Comparison of ENCODE assay signal across 8 cellular contexts in the genomic region with DNA sequence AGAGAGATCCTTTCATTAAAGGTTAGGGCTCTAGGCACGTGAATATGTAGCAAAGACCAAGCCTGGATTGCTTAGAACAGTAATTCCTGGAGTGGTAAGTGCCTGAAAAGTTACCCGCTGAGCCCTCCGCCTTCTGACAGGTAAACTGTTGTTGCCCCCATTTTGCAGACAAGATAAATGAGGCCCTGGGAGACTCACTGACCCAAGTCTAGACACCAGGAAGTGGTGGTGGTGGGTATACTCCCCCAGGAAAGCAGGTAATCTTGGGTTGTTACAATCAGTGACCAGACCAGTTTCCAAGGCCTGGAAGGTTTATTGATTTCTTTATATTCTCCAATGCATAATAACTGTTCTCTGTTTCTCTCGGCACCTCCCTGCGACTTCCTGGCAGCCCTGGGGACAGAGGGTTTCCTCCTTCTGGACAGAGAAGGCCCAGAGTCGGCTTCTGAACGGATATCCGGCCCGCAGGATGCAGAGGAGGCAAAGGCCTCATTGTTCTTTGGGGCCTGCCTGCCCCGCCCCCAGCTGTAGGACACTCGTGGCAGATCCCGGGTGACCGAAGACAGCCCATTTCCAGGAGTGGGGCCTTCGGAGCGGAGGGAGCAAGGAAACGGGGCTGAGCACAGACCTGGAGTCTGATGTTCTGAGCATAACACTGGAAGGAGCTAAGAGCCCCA. TPM values are rescaled to one million over a fixed set of nuclear protein-coding genes. Genes with fewer than 3 reads are reported as not detected.
DNase-seq lines count a peak whose midpoint lies in the region; ATAC-seq and TF ChIP-seq lines count a peak whose summit lies in the region.

No MANE protein-coding gene starts in this region.

- H3K9me3 ChIP-seq in AG04450 (ENCODE audit: control insufficient read depth, insufficient read depth, low read length) (no peaks in the 10 kb centered on the region; the same call in 1 of the 2 replicates), HUES64 (ENCODE audit: insufficient read depth, low read depth, low read length) (no peaks in the 10 kb centered on the region)
- no peaks in the 10 kb centered on the region for H3K9me3 ChIP-seq in effector memory CD4-positive, alpha-beta T cell (ENCODE audit: control insufficient read depth, low read length)

- POLR2A ChIA-PET in AG04450 (lab: Yijun Ruan, JAX), result interaction anchor here (0.5 to 1.4 kb wide), 7 partner anchors 12 to 288 kb away, joined by 3 to 9 read pairs (median 3); no protein-coding TSS in a partner anchor
- POLR2A ChIA-PET in activated CD4-positive, alpha-beta T cell treated with anti-CD3 and anti-CD28 coated beads for 36 hours (lab: Charles Lee), result interaction anchor here (0.6 to 1.3 kb wide), 4 partner anchors 8 to 166 kb away, joined by 3 to 7 read pairs (median 3); no protein-coding TSS in a partner anchor

- H3K36me3 Mint-ChIP-seq in activated CD4-positive, alpha-beta T cell treated with anti-CD3 and anti-CD28 coated beads for 36 hours (ENCODE audit: low read depth), result no peaks in the 10 kb centered on the region
- peaks cover 2% of the 10 kb centered on the region for H3K36me3 Mint-ChIP-seq in stimulated activated naive CD8-positive, alpha-beta T cell treated with anti-CD3 and anti-CD28 coated beads, Interleukin-15, Interleukin-2, amounts not matched to agents 100 ng/mL and 50 ng/mL, for 24 hours (ENCODE audit: low read depth)

- no peaks in the 10 kb centered on the region for H3K9me3 Mint-ChIP-seq in activated CD4-positive, alpha-beta T cell treated with anti-CD3 and anti-CD28 coated beads for 36 hours (ENCODE audit: low read depth)
- H3K9me3 Mint-ChIP-seq in stimulated activated naive CD8-positive, alpha-beta T cell treated with anti-CD3 and anti-CD28 coated beads, Interleukin-15, Interleukin-2, amounts not matched to agents 100 ng/mL and 50 ng/mL, for 24 hours, result no peaks in the 10 kb centered on the region

- no peak overlapping the region for H4K5ac ChIP-seq in mesendoderm (ENCODE audit: low read length)

- H2BK15ac ChIP-seq in mesendoderm (replicated peaks; ENCODE audit: low read depth), result no peak overlapping the region

- no peak overlapping the region for H2AK5ac ChIP-seq in mesendoderm (ENCODE audit: low read length)

- H2BK5ac ChIP-seq in mesendoderm (ENCODE audit: low read length), result no peak overlapping the region

- H3K56ac ChIP-seq in mesendoderm (ENCODE audit: low read length), result peak overlapping the region; percentile 45

- H3K4me1 ChIP-seq in HUES64 (ENCODE audit: insufficient read depth, low read length) (peaks cover 23% of the 10 kb centered on the region), mesendoderm (ENCODE audit: control insufficient read depth, low read depth, low read length) (peaks cover 3% of the 10 kb centered on the region)
- H3K4me1 ChIP-seq in effector memory CD4-positive, alpha-beta T cell (ENCODE audit: control insufficient read depth, insufficient read depth, low read length, poor library complexity, severe bottlenecking), result peaks cover 14% of the 10 kb centered on the region

- no peak for ATAC-seq in activated CD4-positive, alpha-beta T cell treated with anti-CD3 and anti-CD28 coated beads for 36 hours

- H3K4me1 Mint-ChIP-seq in activated CD4-positive, alpha-beta T cell treated with anti-CD3 and anti-CD28 coated beads for 36 hours, result peaks cover 26% of the 10 kb centered on the region
- H3K4me1 Mint-ChIP-seq in stimulated activated naive CD8-positive, alpha-beta T cell treated with anti-CD3 and anti-CD28 coated beads, Interleukin-15, Interleukin-2, amounts not matched to agents 100 ng/mL and 50 ng/mL, for 24 hours (ENCODE audit: low read depth), result peaks cover 40% of the 10 kb centered on the region

- no peak overlapping the region for H3K18ac ChIP-seq in mesendoderm (ENCODE audit: low read length)

- H3K4me3 Mint-ChIP-seq in activated CD4-positive, alpha-beta T cell treated with anti-CD3 and anti-CD28 coated beads for 36 hours, result peak overlapping the region; percentile 75
- H3K4me3 Mint-ChIP-seq in stimulated activated naive CD8-positive, alpha-beta T cell treated with anti-CD3 and anti-CD28 coated beads, Interleukin-15, Interleukin-2, amounts not matched to agents 100 ng/mL and 50 ng/mL, for 24 hours, result peak overlapping the region; percentile 83

- H3K27ac ChIP-seq in AG04450 (ENCODE audit: low read depth, low read length), result peak overlapping the region; percentile 47
- H3K27ac ChIP-seq in HUES64 (ENCODE audit: low read depth, low read length), result no peak overlapping the region
- H3K27ac ChIP-seq in effector memory CD4-positive, alpha-beta T cell (ENCODE audit: insufficient read depth, low read length, poor library complexity, severe bottlenecking), result peak overlapping the region; percentile 85
- H3K27ac ChIP-seq in mesendoderm (ENCODE audit: low read depth, low read length), result peak overlapping the region; percentile 90

- CTCF ChIA-PET in AG04450 (lab: Charles Lee), result interaction anchor here (0.5 to 2.1 kb wide), 19 partner anchors 9 to 652 kb away, joined by 3 to 14 read pairs (median 3); no protein-coding TSS in a partner anchor
- CTCF ChIA-PET in activated CD4-positive, alpha-beta T cell treated with anti-CD3 and anti-CD28 coated beads for 36 hours (lab: Charles Lee), result interaction anchor here (0.5 to 7.2 kb wide), 34 partner anchors 14 to 305 kb away, joined by 3 to 35 read pairs (median 5); no protein-coding TSS in a partner anchor

- peak overlapping the region; percentile 30 for H3K4me2 ChIP-seq in mesendoderm (ENCODE audit: low read length)

- H2BK120ac ChIP-seq in mesendoderm (ENCODE audit: low read depth, low read length), result no peak overlapping the region

- DNase-seq in AG04450 (ENCODE audit: low read depth, low spot score), result no peak
- peak; percentile 64 for DNase-seq in GM19238 (ENCODE audit: insufficient read length, low spot score)
- DNase-seq in activated CD4-positive, alpha-beta T cell treated with anti-CD3 and anti-CD28 coated beads for 36 hours, result peak; percentile 65
- peak; percentile 15 to 43 (median 23) for DNase-seq in effector memory CD4-positive, alpha-beta T cell
- peak; percentile 72 for DNase-seq in mesendoderm
- no peak for DNase-seq in OCI-M1 (lab: John Stamatoyannopoulos, UW)

- peak overlapping the region; percentile 93 for H3K27ac Mint-ChIP-seq in activated CD4-positive, alpha-beta T cell treated with anti-CD3 and anti-CD28 coated beads for 36 hours
- peak overlapping the region; percentile 94 for H3K27ac Mint-ChIP-seq in stimulated activated naive CD8-positive, alpha-beta T cell treated with anti-CD3 and anti-CD28 coated beads, Interleukin-15, Interleukin-2, amounts not matched to agents 100 ng/mL and 50 ng/mL, for 24 hours

- no peaks in the 10 kb centered on the region for H3K79me2 ChIP-seq in mesendoderm (ENCODE audit: control insufficient read depth, insufficient read depth, low read length)

- no peak overlapping the region for H3K23ac ChIP-seq in mesendoderm (ENCODE audit: low read length)

- no peaks in the 10 kb centered on the region for H3K36me3 ChIP-seq in HUES64 (ENCODE audit: insufficient read depth, low read length)
- H3K36me3 ChIP-seq in effector memory CD4-positive, alpha-beta T cell (ENCODE audit: control insufficient read depth, insufficient read depth, low read length), result no peaks in the 10 kb centered on the region
- H3K36me3 ChIP-seq in mesendoderm (ENCODE audit: control insufficient read depth, insufficient read depth, low read length), result no peaks in the 10 kb centered on the region

- H4K8ac ChIP-seq in mesendoderm (ENCODE audit: low read depth, low read length), result peak overlapping the region; percentile 78

- TF ChIP-seq CTCF in AG04450 (IDR thresholded peaks at IDR 0.05; ENCODE audit: low read depth, low read length), result no peak

- H3K27me3 ChIP-seq in AG04450 (ENCODE audit: control insufficient read depth, insufficient read depth, low read length) (no peaks in the 10 kb centered on the region), HUES64 (ENCODE audit: insufficient read depth, low read length) (peaks cover 19% of the 10 kb centered on the region), mesendoderm (ENCODE audit: insufficient read depth, low read length, poor library complexity) (peaks cover 8% of the 10 kb centered on the region)
- no peaks in the 10 kb centered on the region for H3K27me3 ChIP-seq in effector memory CD4-positive, alpha-beta T cell (replicated peaks; ENCODE audit: control insufficient read depth, insufficient read depth, low read length, poor library complexity, severe bottlenecking)

- intact Hi-C loops in activated CD4-positive, alpha-beta T cell treated with anti-CD3 and anti-CD28 coated beads for 36 hours (cut with DNase I, micrococcal nuclease), result loop anchor here (1.0 to 5.0 kb wide), 6 partner anchors 63 to 391 kb away; partner anchors contain the start of gene TIAL1 (in 1 of the 2)

- H3K9ac ChIP-seq in HUES64 (ENCODE audit: low read depth, low read length) (peak overlapping the region; percentile 93; the same call in 1 of the 2 replicates), mesendoderm (ENCODE audit: low read length) (peak overlapping the region; percentile 80)

- 54% methylated on average over 16 of the region's 16 CpGs for WGBS in HUES64
- WGBS in mesendoderm (ENCODE audit: extremely low coverage, insufficient coverage, low lambda C conversion rate), result no CpG with 5 or more reads among the region's 16 CpGs

- no peaks in the 10 kb centered on the region for H3K27me3 Mint-ChIP-seq in activated CD4-positive, alpha-beta T cell treated with anti-CD3 and anti-CD28 coated beads for 36 hours
- no peaks in the 10 kb centered on the region for H3K27me3 Mint-ChIP-seq in stimulated activated naive CD8-positive, alpha-beta T cell treated with anti-CD3 and anti-CD28 coated beads, Interleukin-15, Interleukin-2, amounts not matched to agents 100 ng/mL and 50 ng/mL, for 24 hours

- no peak overlapping the region for H3K4ac ChIP-seq in mesendoderm (ENCODE audit: low read depth, low read length)

- no peaks in the 10 kb centered on the region for H3K79me1 ChIP-seq in mesendoderm (ENCODE audit: low read length)

- H3K4me3 ChIP-seq in AG04450 (ENCODE audit: low read depth, low read length), result peak overlapping the region; percentile 62
- peak overlapping the region; percentile 75 for H3K4me3 ChIP-seq in HUES64 (ENCODE audit: low read length)
- peak overlapping the region; percentile 75 for H3K4me3 ChIP-seq in effector memory CD4-positive, alpha-beta T cell (ENCODE audit: insufficient read depth, low read depth, low read length, poor library complexity, severe bottlenecking)
- H3K4me3 ChIP-seq in mesendoderm (ENCODE audit: low read length), result no peak overlapping the region

RNA-seq across cellular contexts. Expression of gene GRK5, which starts 1.3 kb away (rescaled TPM):
- 27.6 and 29.3 TPM in 2 replicates for polyA plus RNA-seq in AG04450 (2011; rRNA removed)
- polyA minus RNA-seq in AG04450 (2011; rRNA and poly(A)+ RNA removed), result 20.3 and 24.3 TPM in 2 replicates
- 2.0 TPM for polyA plus RNA-seq in HUES64 (2013, experiment 1 of 2)
- 3.2 TPM for polyA plus RNA-seq in HUES64 (2013, experiment 2 of 2)
- 10 to 100 TPM; 21.2 to 24.8 TPM for total RNA-seq in activated CD4-positive, alpha-beta T cell treated with anti-CD3 and anti-CD28 coated beads for 36 hours
- 2.7 TPM for polyA plus RNA-seq in mesendoderm (2013, experiment 1 of 2)
- 2.7 TPM for polyA plus RNA-seq in mesendoderm (2013, experiment 2 of 2)

RNA-seq across cellular contexts. Expression of gene PRDX3, which starts 27.5 kb away (rescaled TPM):
- 296 and 373 TPM in 2 replicates for polyA plus RNA-seq in AG04450 (2011; rRNA removed)
- polyA minus RNA-seq in AG04450 (2011; rRNA and poly(A)+ RNA removed), result 122 and 138 TPM in 2 replicates
- polyA plus RNA-seq in HUES64 (2013, experiment 1 of 2), result 288 TPM
- polyA plus RNA-seq in HUES64 (2013, experiment 2 of 2), result 275 TPM
- 100 to 1,000 TPM; 160 to 217 TPM for total RNA-seq in activated CD4-positive, alpha-beta T cell treated with anti-CD3 and anti-CD28 coated beads for 36 hours
- polyA plus RNA-seq in mesendoderm (2013, experiment 1 of 2), result 163 TPM
- 181 TPM for polyA plus RNA-seq in mesendoderm (2013, experiment 2 of 2)

RNA-seq across cellular contexts. Expression of gene SFXN4, which starts 40.5 kb away (rescaled TPM):
- polyA plus RNA-seq in AG04450 (2011; rRNA removed), result 14.3 and 17.1 TPM in 2 replicates
- 5.2 and 8.9 TPM in 2 replicates for polyA minus RNA-seq in AG04450 (2011; rRNA and poly(A)+ RNA removed)
- polyA plus RNA-seq in HUES64 (2013, experiment 1 of 2), result 13.6 TPM
- 14.1 TPM for polyA plus RNA-seq in HUES64 (2013, experiment 2 of 2)
- 10 to 100 TPM; 38.7 to 44.7 TPM for total RNA-seq in activated CD4-positive, alpha-beta T cell treated with anti-CD3 and anti-CD28 coated beads for 36 hours
- 40.0 TPM for polyA plus RNA-seq in mesendoderm (2013, experiment 1 of 2)
- polyA plus RNA-seq in mesendoderm (2013, experiment 2 of 2), result 39.8 TPM

Comparison
In these comparisons a context has a peak if more than half of its experiments do, and no peak if none do; other contexts are left out.
1. DNase-seq: peak in GM19238 (single experiment), activated CD4-positive, alpha-beta T cell treated with anti-CD3 and anti-CD28 coated beads for 36 hours (single experiment), effector memory CD4-positive, alpha-beta T cell (3 of 3) and mesendoderm (single experiment); none in AG04450 (single experiment) and OCI-M1 (single experiment).